Comparison of ENCODE assay signal across 27 cellular contexts in genomic region chr15:55823699-55824098, GRCh38.
A peak's percentile ranks its signal among the peaks of the same experiment; 100 is the strongest.
DNase-seq lines count a peak whose midpoint lies in the region; ATAC-seq, FAIRE-seq and TF ChIP-seq lines count a peak whose summit lies in the region.
"Had no signal": no experiment of that assay in that cellular context is flagged by ENCODE, and none has a peak within 500 bp of the region (broad histone marks: within the 10 kb centered on the region; RNA-seq: fewer than 3 reads in every experiment).

No MANE protein-coding gene starts in this region.

- peak; percentile 28 for FAIRE-seq in A549 (lab: Jason Lieb, UNC)
- FAIRE-seq: bronchial epithelial cell, GM12878, small intestine, TTC549 had no signal

- no peak overlapping the region for H3K4me2 ChIP-seq in A549

- 32% methylated on average over 1 of the region's 1 CpG for WGBS in A549 (ENCODE audit: missing lambda C conversion rate)

- H3K9me3 Mint-ChIP-seq in mesothelial cell of epicardium = no peaks in the 10 kb centered on the region
- H3K9me3 Mint-ChIP-seq: activated naive CD8-positive, alpha-beta T cell treated with anti-CD3 and anti-CD28 coated beads, Interleukin-2, amount 10 ng/mL, durations not matched to agents 7 days and 5 days; HFFc6 had no signal

- H3K4me3 Mint-ChIP-seq in mesothelial cell of epicardium = no peak overlapping the region
- H3K4me3 Mint-ChIP-seq: activated CD4-positive, alpha-beta T cell treated with anti-CD3 and anti-CD28 coated beads for 36 hours; activated naive CD8-positive, alpha-beta T cell treated with anti-CD3 and anti-CD28 coated beads, Interleukin-2, amount 10 ng/mL, durations not matched to agents 7 days and 5 days; CD4-positive, CD25-positive, alpha-beta regulatory T cell; naive thymus-derived CD4-positive, alpha-beta T cell had no signal

- ATAC-seq in A549 = peak in 1 of 2 experiments; percentile 21; a peak in 1 of 6 replicates
- no peak for ATAC-seq in HG03460 (IDR thresholded peaks at IDR 0.05; ENCODE audit: unreplicated experiment)
- ATAC-seq in GM21360 (IDR thresholded peaks at IDR 0.05; ENCODE audit: unreplicated experiment) = no peak
- no peak for ATAC-seq in HG02973 (IDR thresholded peaks at IDR 0.05; ENCODE audit: unreplicated experiment)
- ATAC-seq: activated CD4-positive, alpha-beta T cell treated with anti-CD3 and anti-CD28 coated beads for 36 hours; GM12878; naive thymus-derived CD4-positive, alpha-beta T cell had no signal

- no peaks in the 10 kb centered on the region for H3K9me3 ChIP-seq in A549
- H3K9me3 ChIP-seq: ovary, Peyer's patch, stomach had no signal

- H3K4me3 ChIP-seq in A549 (no peak overlapping the region), fibroblast of pulmonary artery (replicated peaks; ENCODE audit: low read depth, low read length) (no peak overlapping the region)
- H3K4me3 ChIP-seq: GM12878, ovary, Peyer's patch, stomach had no signal

- no peak overlapping the region for H3K27ac ChIP-seq in A549
- H3K27ac ChIP-seq: epithelial cell of prostate, ovary, Peyer's patch had no signal

- peak overlapping the region; percentile 77 for H3K27ac Mint-ChIP-seq in mesothelial cell of epicardium
- H3K27ac Mint-ChIP-seq: activated CD4-positive, alpha-beta T cell treated with anti-CD3 and anti-CD28 coated beads for 36 hours; activated naive CD8-positive, alpha-beta T cell treated with anti-CD3 and anti-CD28 coated beads, Interleukin-2, amount 10 ng/mL, durations not matched to agents 7 days and 5 days; CD4-positive, CD25-positive, alpha-beta regulatory T cell had no signal

- H3K27me3 Mint-ChIP-seq in mesothelial cell of epicardium (ENCODE audit: low read depth) = no peaks in the 10 kb centered on the region

- CTCF ChIA-PET in A549 (lab: Yijun Ruan, JAX) = no interaction called here

- H3K4me1 Mint-ChIP-seq in mesothelial cell of epicardium = peaks cover 55% of the 10 kb centered on the region
- H3K4me1 Mint-ChIP-seq: activated naive CD8-positive, alpha-beta T cell treated with anti-CD3 and anti-CD28 coated beads, Interleukin-2, amount 10 ng/mL, durations not matched to agents 7 days and 5 days had no signal

- peaks cover 6% of the 10 kb centered on the region; the same call in 1 of the 3 replicates for H3K4me1 ChIP-seq in A549
- H3K4me1 ChIP-seq: Peyer's patch had no signal

- POLR2A ChIA-PET in A549 (lab: Yijun Ruan, JAX) = no interaction called here

- TF ChIP-seq CTCF in A549 (IDR thresholded peaks at IDR 0.05) (no peak), fibroblast of pulmonary artery (IDR thresholded peaks at IDR 0.05; ENCODE audit: low read length, missing control alignments) (no peak), mesothelial cell of epicardium (IDR thresholded peaks at IDR 0.05; ENCODE audit: unreplicated experiment) (no peak)

- TF ChIP-seq EP300 in A549 (IDR thresholded peaks at IDR 0.05) = no peak

- DNase-seq in A549 (ENCODE audit: low read depth in 1 of 2, low spot score in 1 of 2) (no peak), NCI-H69 (lab: John Stamatoyannopoulos, UW) (peak; percentile 42), fibroblast of pulmonary artery (ENCODE audit: low read depth) (peak; percentile 33), mesothelial cell of epicardium (ENCODE audit: low spot score in 2 of 2, unreplicated experiment in 2 of 2) (no peak), superior temporal gyrus (ENCODE audit: extremely low spot score) (no peak)
- DNase-seq: ACHN; activated CD4-positive, alpha-beta T cell treated with anti-CD3 and anti-CD28 coated beads for 36 hours; activated naive CD8-positive, alpha-beta T cell treated with anti-CD3 and anti-CD28 coated beads, Interleukin-2, amount 10 ng/mL, durations not matched to agents 7 days and 5 days; CD4-positive, CD25-positive, alpha-beta regulatory T cell; GF-D8; head of caudate nucleus; MM.1S; naive thymus-derived CD4-positive, alpha-beta T cell; ovary; Peyer's patch; stimulated activated CD4-positive, alpha-beta T cell treated with anti-CD3 and anti-CD28 coated beads, Interleukin-4, amount 100 ng/mL, for 24 hours; stomach; SW 1271 had no signal

- H3K36me3 Mint-ChIP-seq in mesothelial cell of epicardium = peaks cover 5% of the 10 kb centered on the region
- H3K36me3 Mint-ChIP-seq: activated naive CD8-positive, alpha-beta T cell treated with anti-CD3 and anti-CD28 coated beads, Interleukin-2, amount 10 ng/mL, durations not matched to agents 7 days and 5 days; CD4-positive, CD25-positive, alpha-beta regulatory T cell; naive thymus-derived CD4-positive, alpha-beta T cell had no signal

- no peak for TF ChIP-seq POLR2A in A549 (IDR thresholded peaks at IDR 0.05; ENCODE audit: low read length)

- no peak for TF ChIP-seq RAD21 in A549 (conservative IDR thresholded peaks at IDR 0.05 in 1 of 2, IDR thresholded peaks at IDR 0.05 in 1 of 2)

TF ChIP-seq in A549, 52 proteins besides CTCF, POLR2A, EP300 and RAD21:
- TF ChIP-seq ZSCAN20 (CRISPR knock-in tag; IDR thresholded peaks at IDR 0.05) = no peak
- no peak for TF ChIP-seq TP53 (CRISPR knock-in tag; IDR thresholded peaks at IDR 0.05)
- TF ChIP-seq HEYL (CRISPR knock-in tag; IDR thresholded peaks at IDR 0.05) = no peak
- no peak for TF ChIP-seq CHD4 (IDR thresholded peaks at IDR 0.05; ENCODE audit: borderline replicate concordance)
- no peak for TF ChIP-seq RCOR1 (IDR thresholded peaks at IDR 0.05; ENCODE audit: low read depth, low read length)
- no peak for TF ChIP-seq USF2 (IDR thresholded peaks at IDR 0.05)
- no peak for TF ChIP-seq FOSL2 (IDR thresholded peaks at IDR 0.05)
- no peak for TF ChIP-seq FOSL2 (CRISPR knock-in tag; IDR thresholded peaks at IDR 0.05)
- no peak for TF ChIP-seq HDAC2 (IDR thresholded peaks at IDR 0.05)
- TF ChIP-seq RARB (CRISPR knock-in tag; IDR thresholded peaks at IDR 0.05) = no peak
- TF ChIP-seq SMC3 (IDR thresholded peaks at IDR 0.05) = no peak
- TF ChIP-seq CHD2 (IDR thresholded peaks at IDR 0.05; ENCODE audit: low read length, partially characterized antibody) = no peak
- no peak for TF ChIP-seq ZC3H11A (IDR thresholded peaks at IDR 0.05)
- no peak for TF ChIP-seq FOXS1 (CRISPR knock-in tag; IDR thresholded peaks at IDR 0.05)
- TF ChIP-seq, protein P1, sequence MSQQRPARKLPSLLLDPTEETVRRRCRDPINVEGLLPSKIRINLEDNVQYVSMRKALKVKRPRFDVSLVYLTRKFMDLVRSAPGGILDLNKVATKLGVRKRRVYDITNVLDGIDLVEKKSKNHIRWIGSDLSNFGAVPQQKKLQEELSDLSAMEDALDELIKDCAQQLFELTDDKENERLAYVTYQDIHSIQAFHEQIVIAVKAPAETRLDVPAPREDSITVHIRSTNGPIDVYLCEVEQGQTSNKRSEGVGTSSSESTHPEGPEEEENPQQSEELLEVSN (IDR thresholded peaks at IDR 0.05; ENCODE audit: borderline replicate concordance, low read depth) = no peak
- no peak for TF ChIP-seq MAFK (IDR thresholded peaks at IDR 0.05; ENCODE audit: partially characterized antibody)
- TF ChIP-seq, protein P2, sequence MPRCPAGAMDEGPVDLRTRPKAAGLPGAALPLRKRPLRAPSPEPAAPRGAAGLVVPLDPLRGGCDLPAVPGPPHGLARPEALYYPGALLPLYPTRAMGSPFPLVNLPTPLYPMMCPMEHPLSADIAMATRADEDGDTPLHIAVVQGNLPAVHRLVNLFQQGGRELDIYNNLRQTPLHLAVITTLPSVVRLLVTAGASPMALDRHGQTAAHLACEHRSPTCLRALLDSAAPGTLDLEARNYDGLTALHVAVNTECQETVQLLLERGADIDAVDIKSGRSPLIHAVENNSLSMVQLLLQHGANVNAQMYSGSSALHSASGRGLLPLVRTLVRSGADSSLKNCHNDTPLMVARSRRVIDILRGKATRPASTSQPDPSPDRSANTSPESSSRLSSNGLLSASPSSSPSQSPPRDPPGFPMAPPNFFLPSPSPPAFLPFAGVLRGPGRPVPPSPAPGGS (IDR thresholded peaks at IDR 0.05) = no peak
- no peak for TF ChIP-seq ZNF302 (CRISPR knock-in tag; IDR thresholded peaks at IDR 0.05)
- TF ChIP-seq, protein P3, sequence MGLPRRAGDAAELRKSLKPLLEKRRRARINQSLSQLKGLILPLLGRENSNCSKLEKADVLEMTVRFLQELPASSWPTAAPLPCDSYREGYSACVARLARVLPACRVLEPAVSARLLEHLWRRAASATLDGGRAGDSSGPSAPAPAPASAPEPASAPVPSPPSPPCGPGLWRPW (IDR thresholded peaks at IDR 0.05) = no peak
- no peak for TF ChIP-seq MYC (IDR thresholded peaks at IDR 0.05; ENCODE audit: borderline replicate concordance, low read length)
- no peak for TF ChIP-seq KDM5A (IDR thresholded peaks at IDR 0.05)

Comparison
In these comparisons a context has a peak if more than half of its experiments do, and no peak if none do; other contexts are left out.
1. DNase-seq: peak in NCI-H69 (single experiment) and fibroblast of pulmonary artery (single experiment); none in A549 (0 of 2), mesothelial cell of epicardium (0 of 2) and superior temporal gyrus (single experiment).